8 cellular contexts compared by ENCODE assay signal in genomic region chr17:60073063-60073462, GRCh38.
"Had no signal": no experiment of that assay in that cellular context is flagged by ENCODE, and none has a peak within 500 bp of the region (broad histone marks: within the 10 kb centered on the region; RNA-seq: fewer than 3 reads in every experiment).

No MANE protein-coding gene starts in this region.

- H3K4me3 ChIP-seq: GM12878 had no signal

- DNase-seq: GDM1, GF-D8 had no signal

- FAIRE-seq: G401.6, GM12878, GM12891, GM12892, GM18507, GM19239 had no signal

- ATAC-seq: GM12878 had no signal
